In the genomic region with DNA sequence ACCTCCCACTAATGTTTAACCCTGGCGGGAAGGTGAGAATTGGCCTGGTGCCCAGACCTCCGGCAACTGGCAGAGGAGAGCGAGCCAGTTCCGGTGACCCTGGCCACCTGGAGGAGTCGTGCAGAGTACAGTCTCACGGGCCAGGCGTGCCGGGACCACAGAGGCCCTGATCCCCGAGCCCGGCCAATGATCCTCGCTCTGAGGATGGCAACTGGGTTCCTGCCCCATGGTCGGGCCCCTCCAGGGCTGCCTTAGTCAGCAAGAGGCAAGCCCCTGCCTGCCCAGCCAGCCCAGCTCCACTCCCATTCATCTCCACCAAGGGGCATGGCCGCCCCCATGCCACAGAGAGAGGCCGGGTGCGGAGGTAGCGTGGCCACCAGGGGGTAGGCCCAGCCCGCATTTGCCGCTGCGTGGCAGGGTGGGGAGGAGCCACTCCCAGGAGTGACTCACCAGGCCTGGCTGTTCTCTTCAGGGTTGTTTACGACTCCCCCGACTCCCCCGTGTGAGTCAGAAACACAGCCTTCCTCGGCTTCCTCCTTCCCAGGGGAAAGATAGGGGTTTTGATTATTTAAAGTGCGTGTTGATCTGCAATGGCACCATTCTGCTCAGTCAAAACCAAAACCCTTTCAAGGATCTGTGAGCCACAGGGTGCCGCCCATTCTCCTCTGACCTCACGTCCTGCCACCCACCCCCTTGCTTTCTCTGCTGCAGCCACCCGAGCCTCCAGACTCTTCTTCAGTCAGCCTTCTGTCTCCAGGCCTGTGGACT, we compare ENCODE assay signal across 8 cellular contexts. TPM values are rescaled to one million over a fixed set of nuclear protein-coding genes. Genes with fewer than 3 reads are reported as not detected.
DNase-seq lines count a peak whose midpoint lies in the region; ATAC-seq, FAIRE-seq and TF ChIP-seq lines count a peak whose summit lies in the region.

TSS of gene SLC25A45 (minus strand) at position 611 of the 768 bp plus-strand sequence. CDS start 695 bp downstream, outside the sequence.

- peak; percentile 49 to 55 for TF ChIP-seq RAD21 in H1 (IDR thresholded peaks at IDR 0.05 in 1 of 2, conservative IDR thresholded peaks at IDR 0.05 in 1 of 2; ENCODE audit: low read depth in 2 of 2, low read length in 2 of 2)

- no peak within 1 kb of the TSS; the same call in 1 of the 2 replicates for H2AK5ac ChIP-seq in H1 (ENCODE audit: low read depth, low read length)

- no peak within 1 kb of the TSS; the same call in 1 of the 2 replicates for H3K27ac ChIP-seq in H1 (ENCODE audit: low read depth, low read length)

- H4K20me1 ChIP-seq in H1 (replicated peaks in 1 of 2; ENCODE audit: control insufficient read depth in 1 of 2, insufficient read depth in 2 of 2, low read length in 2 of 2), result no peaks in the 10 kb centered on the region

- WGBS in H1 (ENCODE audit: extremely low coverage in 1 of 2, insufficient coverage in 1 of 2, insufficient read length in 1 of 2, insufficient replicate concordance in 2 of 2, low coverage in 1 of 2, low lambda C conversion rate in 2 of 2, missing lambda C conversion rate in 1 of 2), 2 experiments, result 43% methylated on average over 21 of the region's 27 CpGs; no CpG with 5 or more reads in 1 of the 2 experiments

- peak within 1 kb of the TSS; percentile 39 for H4K5ac ChIP-seq in H1 (ENCODE audit: insufficient read length, low read depth, low read length)

- H2BK5ac ChIP-seq in H1 (ENCODE audit: low read depth, low read length), result peak within 1 kb of the TSS; percentile 83

- no peak within 1 kb of the TSS; the same call in 1 of the 2 replicates for H2BK15ac ChIP-seq in H1 (ENCODE audit: low read length)

- H4K91ac ChIP-seq in H1 (replicated peaks; ENCODE audit: insufficient read length, low read length), result peak within 1 kb of the TSS; percentile 96

- POLR2A ChIA-PET in H1 (lab: Charles Lee; ENCODE audit: partially characterized antibody), result interaction anchor here (0.6 to 17.0 kb wide), 4 partner anchors 41 to 121 kb away, joined by 3 to 202 read pairs (median 10); partner anchors contain the start of genes MALAT1 and NEAT1

- no peak for FAIRE-seq in H1 (lab: Jason Lieb, UNC)

- peak; percentile 96 for DNase-seq in DMS 273 (lab: John Stamatoyannopoulos, UW; ENCODE audit: unreplicated experiment)
- peak in 73 of 76 experiments; percentile 44 to 92 (median 86) for DNase-seq in HUDEP-2 (lab: John Stamatoyannopoulos, UW; ENCODE audit: unreplicated experiment in 76 of 76)
- DNase-seq in NOMO-1 treated with dmso at 0.1 percent for 144 hours (lab: John Stamatoyannopoulos, UW; ENCODE audit: unreplicated experiment), result peak; percentile 84
- DNase-seq in activated CD8-positive, alpha-beta memory T cell treated with anti-CD3 and anti-CD28 coated beads for 4 hours (ENCODE audit: low read depth in 2 of 2), result peak; percentile 87 to 89
- peak in 1 of 2 experiments; percentile 80 for DNase-seq in H1 (ENCODE audit: low read depth in 1 of 2, low spot score in 2 of 2)
- peak; percentile 72 for DNase-seq in middle frontal gyrus (ENCODE audit: extremely low spot score, low spot score)
- peak; percentile 85 to 87 for DNase-seq in stimulated activated CD8-positive, alpha-beta memory T cell treated with anti-CD3 and anti-CD28 coated beads, Interleukin-2, amount 100 ng/mL, for 1 hour (ENCODE audit: low read depth in 2 of 2)

- H3K4me3 ChIP-seq in H1 (ENCODE audit: extremely low read depth in 1 of 4, insufficient read depth in 2 of 4, low read depth in 3 of 4, low read length in 4 of 4), result peak within 1 kb of the TSS in 1 of 4 experiments; percentile 8; a peak in 2 of 8 replicates

- H3K4me2 ChIP-seq in H1 (ENCODE audit: insufficient read depth in 1 of 2, low read depth in 2 of 2, low read length in 2 of 2), result peak within 1 kb of the TSS; percentile 0 to 36; a peak in 3 of 4 replicates

- no peak within 1 kb of the TSS for H3K14ac ChIP-seq in H1 (ENCODE audit: insufficient read length)

- TF ChIP-seq EP300 in H1 (IDR thresholded peaks at IDR 0.05; ENCODE audit: borderline replicate concordance in 1 of 2, low read depth in 2 of 2, low read length in 2 of 2), result no peak

- peak within 1 kb of the TSS; percentile 61; the same call in 1 of the 2 replicates for H2BK20ac ChIP-seq in H1 (ENCODE audit: low read length)

- peak within 1 kb of the TSS; percentile 90 for H2BK12ac ChIP-seq in H1 (ENCODE audit: low read depth, low read length)

- H3K79me2 ChIP-seq in H1 (ENCODE audit: control insufficient read depth in 1 of 2, insufficient read depth in 2 of 2, low read length in 2 of 2), result no peaks in the 10 kb centered on the region

- H2BK120ac ChIP-seq in H1 (replicated peaks; ENCODE audit: low read depth, low read length), result peak within 1 kb of the TSS; percentile 24

- 0 out of 3 replicates have a peak, but pooled peaks of 1 of the 2 experiments have one; percentile 19 for TF ChIP-seq POLR2A in H1 (IDR thresholded peaks at IDR 0.05; ENCODE audit: control extremely low read depth in 1 of 2, low read depth in 2 of 2, low read length in 2 of 2)

- CTCF ChIA-PET in H1 (lab: Charles Lee; ENCODE audit: partially characterized antibody), result interaction anchor here (0.7 to 5.2 kb wide), 10 partner anchors 8 to 127 kb away, joined by 3 to 29 read pairs (median 5); no protein-coding TSS in a partner anchor

- peaks cover 0 to 12% (median 11%) of the 10 kb centered on the region in 4 experiments; a peak in 5 of 7 replicates for H3K4me1 ChIP-seq in H1 (replicated peaks in 1 of 4; ENCODE audit: control insufficient read depth in 3 of 4, insufficient read depth in 4 of 4, low read length in 3 of 4)

- peak within 1 kb of the TSS; percentile 75 for H3K18ac ChIP-seq in H1 (ENCODE audit: extremely low read depth, low read length)

- peaks cover 5% of the 10 kb centered on the region; the same call in 1 of the 2 replicates for H3K23me2 ChIP-seq in H1 (ENCODE audit: low read depth, low read length)

- ATAC-seq in GM21423 (IDR thresholded peaks at IDR 0.05; ENCODE audit: unreplicated experiment), result peak; percentile 62

- no peaks in the 10 kb centered on the region for H3K36me3 ChIP-seq in H1 (ENCODE audit: control insufficient read depth in 2 of 4, insufficient read depth in 4 of 4, low read length in 3 of 4)

- H2AFZ ChIP-seq in H1 (ENCODE audit: low read length), result peak within 1 kb of the TSS; percentile 74; the same call in 1 of the 2 replicates

- peak within 1 kb of the TSS; percentile 92 for H4K8ac ChIP-seq in H1 (ENCODE audit: extremely low read depth, insufficient read depth, low read length)

- peak; percentile 23 to 50 (median 46) for TF ChIP-seq CTCF in H1 (IDR thresholded peaks at IDR 0.05; ENCODE audit: control extremely low read depth in 1 of 3, insufficient read depth in 1 of 3, low read depth in 1 of 3, low read length in 3 of 3)

- H3K9me3 ChIP-seq in H1 (ENCODE audit: insufficient read depth in 2 of 2, low read depth in 1 of 2, low read length in 1 of 2), result no peaks in the 10 kb centered on the region

- H3K23ac ChIP-seq in H1 (ENCODE audit: insufficient read length), result no peak within 1 kb of the TSS

- H3K27me3 ChIP-seq in H1 (replicated peaks in 1 of 4; ENCODE audit: control insufficient read depth in 3 of 4, extremely low read depth in 1 of 4, insufficient read depth in 3 of 4, low read length in 3 of 4), result 0 out of 7 replicates have a peak, but pooled peaks cover 0 to 2% (median 0%) of the 10 kb centered on the region in 4 experiments

- H3K4ac ChIP-seq in H1 (replicated peaks; ENCODE audit: insufficient read length, low read depth, low read length), result no peak within 1 kb of the TSS

- no peaks in the 10 kb centered on the region for H3K79me1 ChIP-seq in H1 (ENCODE audit: low read depth, low read length)

- H3K9ac ChIP-seq in H1 (replicated peaks in 1 of 4; ENCODE audit: extremely low read depth in 1 of 4, low read depth in 3 of 4, low read length in 3 of 4), result no peak within 1 kb of the TSS

- H3K56ac ChIP-seq in H1 (replicated peaks; ENCODE audit: insufficient read length, low read depth, low read length), result no peak within 1 kb of the TSS

TF ChIP-seq in H1, 55 proteins besides CTCF, POLR2A, EP300 and RAD21:
- TF ChIP-seq TBP (IDR thresholded peaks at IDR 0.05; ENCODE audit: low read depth, low read length) (peak; percentile 54), ASH2L (IDR thresholded peaks at IDR 0.05; ENCODE audit: low read length) (peak; percentile 32), MAFK (IDR thresholded peaks at IDR 0.05; ENCODE audit: low read depth, low read length) (no peak), CREB1 (IDR thresholded peaks at IDR 0.05) (0 out of 2 replicates have a peak, but pooled peaks have one; percentile 6), YY1 (IDR thresholded peaks at IDR 0.05; ENCODE audit: low read depth, low read length) (no peak), JUND (IDR thresholded peaks at IDR 0.05; ENCODE audit: low read length) (peak; percentile 85)

RNA-seq across cellular contexts. Expression of gene SLC25A45, which starts in this region (rescaled TPM):
- total RNA-seq in H1 (2021; fragmentation: NEBNext Ultra II Directional; extraction: Animal tissue kit (Norgen Biotek cat#: 25700)), result 0.54 and 0.61 TPM in 2 replicates
- 0.59 and 0.97 TPM in 2 replicates for polyA plus RNA-seq in H1 (2011; rRNA removed)
- 0.76 TPM for polyA plus RNA-seq in H1 (2011; cell fraction: cytosol; rRNA removed)
- polyA plus RNA-seq in H1 (2011; cell fraction: nucleus; rRNA removed), result 3.3 TPM
- polyA plus RNA-seq in H1 (2012, experiment 1 of 2), result 0.67 to 1.3 TPM (median 1.0 TPM) in 4 replicates
- 0.37 TPM for polyA plus RNA-seq in H1 (2012, experiment 2 of 2)
- 0.95 TPM for polyA plus RNA-seq in H1 (2013, experiment 1 of 2)
- polyA plus RNA-seq in H1 (2013, experiment 2 of 2), result 1.1 TPM
- 0.20 and 0.28 TPM in 2 replicates for polyA minus RNA-seq in H1 (2011; rRNA and poly(A)+ RNA removed)
- not detected for polyA minus RNA-seq in H1 (2011; cell fraction: cytosol; rRNA and poly(A)+ RNA removed)
- 0.30 TPM for polyA minus RNA-seq in H1 (2011; cell fraction: nucleus; rRNA and poly(A)+ RNA removed)
